In the genomic region with DNA sequence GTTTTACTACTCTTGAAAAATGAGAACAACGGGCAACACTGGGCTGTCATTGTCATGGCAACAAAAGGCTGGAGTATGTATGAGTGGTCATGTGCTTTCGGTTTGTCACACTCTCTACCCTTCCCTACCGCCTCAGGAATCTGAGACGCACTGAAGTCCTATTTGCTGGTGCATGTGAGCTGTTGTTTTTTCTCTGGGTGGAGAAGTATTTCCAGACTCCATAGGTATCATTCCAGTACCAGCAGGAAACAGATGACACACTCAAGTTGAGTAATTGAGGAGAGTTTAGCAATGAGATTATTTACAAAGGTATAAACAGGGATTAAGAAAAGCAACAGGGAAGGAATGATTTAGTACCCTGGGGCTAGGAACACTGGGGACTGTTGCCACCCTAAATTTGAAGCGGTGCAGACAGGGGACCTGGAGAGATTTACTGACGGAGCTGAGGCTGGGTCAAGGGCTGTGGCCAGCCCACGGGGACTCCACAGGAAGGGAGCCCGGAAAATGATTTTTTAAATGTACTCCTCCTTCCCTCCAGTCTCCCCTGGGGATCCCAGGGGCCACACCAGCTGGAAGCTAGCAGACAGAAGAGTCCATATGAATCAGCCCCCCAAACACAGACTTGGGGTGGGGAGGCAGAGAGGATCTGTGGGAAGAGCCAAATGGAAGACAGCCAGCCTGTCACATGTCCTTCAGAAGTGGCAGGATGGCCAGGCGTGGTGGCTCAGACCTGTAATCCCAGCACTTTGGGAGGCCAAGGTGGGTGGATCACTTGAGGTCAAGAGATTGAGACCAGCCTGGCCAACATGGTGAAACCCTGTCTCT, we compare ENCODE assay signal across 11 cellular contexts. TPM values are rescaled to one million over a fixed set of nuclear protein-coding genes. Genes with fewer than 3 reads are reported as not detected.
DNase-seq lines count a peak whose midpoint lies in the region; ATAC-seq and TF ChIP-seq lines count a peak whose summit lies in the region.
"Had no signal": no experiment of that assay in that cellular context is flagged by ENCODE, and none has a peak within 500 bp of the region (broad histone marks: within the 10 kb centered on the region; RNA-seq: fewer than 3 reads in every experiment).

No MANE protein-coding gene starts in this region.

- no peak for ATAC-seq in GM19467 (IDR thresholded peaks at IDR 0.05; ENCODE audit: unreplicated experiment)
- ATAC-seq: naive thymus-derived CD4-positive, alpha-beta T cell had no signal

- DNase-seq in GM04504 (ENCODE audit: low read depth) (peak; percentile 77), RPMI7951 (ENCODE audit: low read depth) (peak; percentile 65), fibroblast of pulmonary artery (ENCODE audit: low read depth) (peak; percentile 79), islet precursor cell (no peak), substantia nigra (lab: John Stamatoyannopoulos, UW) (no peak), coronary artery (ENCODE audit: low spot score) (no peak)
- DNase-seq: naive thymus-derived CD4-positive, alpha-beta T cell; OCI-M1 had no signal

- TF ChIP-seq CTCF in fibroblast of pulmonary artery (IDR thresholded peaks at IDR 0.05; ENCODE audit: low read length, missing control alignments) (no peak), coronary artery (IDR thresholded peaks at IDR 0.05) (no peak)

- H3K9me3 ChIP-seq in skeletal muscle satellite cell (replicated peaks; ENCODE audit: low read length): no peaks in the 10 kb centered on the region

- H3K4me1 ChIP-seq in skeletal muscle satellite cell (ENCODE audit: control insufficient read depth, insufficient read depth, low read length): peaks cover 17% of the 10 kb centered on the region
- H3K4me1 ChIP-seq: HAP-1 had no signal

- no peak overlapping the region for H3K27ac ChIP-seq in substantia nigra (ENCODE audit: low read depth, low read length, poor library complexity, severe bottlenecking)
- no peak overlapping the region for H3K27ac ChIP-seq in coronary artery

- peak overlapping the region; percentile 55 for H3K4me2 ChIP-seq in skeletal muscle satellite cell (ENCODE audit: low read length)

- no peaks in the 10 kb centered on the region for H3K36me3 ChIP-seq in skeletal muscle satellite cell (ENCODE audit: insufficient read depth, low read length)
- H3K36me3 ChIP-seq: HAP-1 had no signal

- H3K4me3 ChIP-seq in fibroblast of pulmonary artery (replicated peaks; ENCODE audit: low read depth, low read length) (no peak overlapping the region), skeletal muscle satellite cell (ENCODE audit: low read length) (peak overlapping the region; percentile 44), coronary artery (no peak overlapping the region)
- H3K4me3 ChIP-seq: HAP-1 had no signal

- H3K9ac ChIP-seq in skeletal muscle satellite cell (ENCODE audit: low read depth, low read length): peak overlapping the region; percentile 21

- peaks cover 10% of the 10 kb centered on the region for H3K27me3 ChIP-seq in skeletal muscle satellite cell (ENCODE audit: control insufficient read depth, insufficient read depth, low read length)

RNA-seq across cellular contexts. Expression of gene ZBTB43, which starts 13.2 kb away (rescaled TPM):
- 3.8 and 4.1 TPM in 2 replicates for total RNA-seq in RPMI7951 (2014; rRNA removed; shearing (Covaris generic))
- total RNA-seq in skeletal muscle satellite cell (2012; rRNA removed): 10.7 and 12.4 TPM in 2 replicates

Comparison
In these comparisons a context has a peak if more than half of its experiments do, and no peak if none do; other contexts are left out.
1. DNase-seq: peak in GM04504 (single experiment), RPMI7951 (single experiment) and fibroblast of pulmonary artery (single experiment); none in islet precursor cell (single experiment), substantia nigra (0 of 49) and coronary artery (single experiment).